In genomic region chr3:126342991-126343661, GRCh38 we compare ENCODE assay signal across 14 cellular contexts. TPM values are rescaled to one million over a fixed set of nuclear protein-coding genes. Genes with fewer than 3 reads are reported as not detected.
DNase-seq lines count a peak whose midpoint lies in the region; ATAC-seq, FAIRE-seq and TF ChIP-seq lines count a peak whose summit lies in the region.
"Had no signal": no experiment of that assay in that cellular context is flagged by ENCODE, and none has a peak within 500 bp of the region (broad histone marks: within the 10 kb centered on the region; RNA-seq: fewer than 3 reads in every experiment).

No MANE protein-coding gene starts in this region.

- peaks cover 0 to 22% (median 0%) of the 10 kb centered on the region in 3 donors for H3K36me3 ChIP-seq in pancreas

- no peak overlapping the region for H3K4me3 ChIP-seq in pancreas

- H3K4me1 ChIP-seq in pancreas, result peaks cover 0 to 3% (median 0%) of the 10 kb centered on the region in 3 donors

- 77 to 78% methylated on average over 19 of the region's 20 CpGs for WGBS in pancreas, 2 donors

- DNase-seq in EH (ENCODE audit: low read depth) (peak; percentile 11), NCI-H82 (lab: John Stamatoyannopoulos, UW) (peak; percentile 81), fibroblast of peridontal ligament (ENCODE audit: extremely low read depth) (peak; percentile 18), pancreas (peak; percentile 3 to 65 (median 27)), GM03348 (ENCODE audit: low spot score) (no peak), putamen (ENCODE audit: low spot score) (no peak)
- DNase-seq in stimulated activated CD4-positive, alpha-beta T cell treated with anti-CD3 and anti-CD28 coated beads, Interleukin-1b, Interleukin-23, amount 100 ng/mL, for 48 hours, result no peak
- DNase-seq: activated naive CD4-positive, alpha-beta T cell treated with anti-CD3 and anti-CD28 coated beads for 36 hours; GF-D8; NCI-H187; trophoblast cell had no signal

- intact Hi-C loops in pancreas (cut with DNase I), result no loop called here

- TF ChIP-seq CTCF in pancreas (IDR thresholded peaks at IDR 0.05), result no peak

- ATAC-seq in pancreas (peak in 1 of 4 donors; percentile 7), GM18868 (IDR thresholded peaks at IDR 0.05; ENCODE audit: unreplicated experiment) (no peak)
- ATAC-seq: T-cell had no signal

- H3K9me3 ChIP-seq in pancreas, result no peaks in the 10 kb centered on the region

- no peak overlapping the region for H3K27ac ChIP-seq in pancreas
- H3K27ac ChIP-seq: epithelial cell of prostate had no signal

- H3K27me3 ChIP-seq in pancreas, result no peaks in the 10 kb centered on the region

- no peak for FAIRE-seq in pancreas (lab: Jason Lieb, UNC)

RNA-seq across cellular contexts. Expression of gene KLF15, which starts 14.1 kb away (rescaled TPM):
- 10 to 100 TPM; 15.2 to 38.3 (median 30.6) TPM for total RNA-seq in pancreas
- 10 to 100 TPM; 11.3 to 27.1 TPM for polyA plus RNA-seq in pancreas

RNA-seq across cellular contexts. Expression of gene CFAP100, which starts 51.6 kb away (rescaled TPM):
- not detected for total RNA-seq in pancreas
- not detected for polyA plus RNA-seq in pancreas
- total RNA-seq: activated naive CD4-positive, alpha-beta T cell treated with anti-CD3 and anti-CD28 coated beads for 36 hours; T-cell had no signal

Comparison
In these comparisons a context has a peak if more than half of its experiments do, and no peak if none do; other contexts are left out.
1. DNase-seq: peak in EH (single experiment), NCI-H82 (single experiment), fibroblast of peridontal ligament (single experiment) and pancreas (6 of 6); none in stimulated activated CD4-positive, alpha-beta T cell treated with anti-CD3 and anti-CD28 coated beads, Interleukin-1b, Interleukin-23, amount 100 ng/mL, for 48 hours (single experiment), GM03348 (single experiment) and putamen (single experiment).